15 cellular contexts compared by ENCODE assay signal in the genomic region with DNA sequence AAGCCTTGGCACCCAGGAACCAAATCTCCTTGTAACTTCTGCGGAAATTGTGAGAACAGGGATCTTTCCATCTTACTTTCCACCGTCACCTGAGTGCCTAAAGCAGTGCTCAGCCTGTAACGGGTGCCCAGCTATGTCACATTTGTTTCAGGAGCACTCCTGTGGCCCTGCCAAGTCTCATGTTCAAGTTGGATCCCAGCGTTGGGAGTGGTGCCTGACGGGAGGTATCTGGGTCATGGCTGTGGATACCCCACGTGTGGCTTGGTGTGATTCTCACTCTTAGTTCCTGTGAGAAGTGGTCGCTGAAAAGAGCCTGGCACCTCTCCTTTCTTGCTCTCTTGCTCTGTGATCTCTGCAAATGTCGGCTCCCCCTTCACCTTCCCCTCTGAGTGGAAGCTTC.
"Had no signal": no experiment of that assay in that cellular context is flagged by ENCODE, and none has a peak within 500 bp of the region (broad histone marks: within the 10 kb centered on the region; RNA-seq: fewer than 3 reads in every experiment).

No MANE protein-coding gene starts in this region.

- H3K27ac ChIP-seq: body of pancreas, left lung, right lobe of liver, VCaP had no signal

- DNase-seq: activated CD4-positive, CD25-positive, alpha-beta regulatory T cell treated with anti-CD3 and anti-CD28 coated beads, Interleukin-2, amount 50 U/mL, for 72 hours; amygdala; caudate nucleus; endodermal cell; left lung; naive B cell; right lobe of liver; spleen; stimulated activated CD4-positive, alpha-beta T cell treated with anti-CD3 and anti-CD28 coated beads, Interleukin-4, amount 100 ng/mL, for 4 hours; stimulated activated naive B cell treated with anti-CD40 and anti-IgM and Interleukin-4, amounts not matched to agents 10 μg/mL and 1 μg/mL and 100 μg/mL, for 72 hours had no signal

- H3K9me3 ChIP-seq: body of pancreas, psoas muscle, right lobe of liver, tibial artery had no signal

- H3K27me3 ChIP-seq: body of pancreas, left lung, right lobe of liver, tibial artery had no signal

- H3K4me1 ChIP-seq: body of pancreas, heart left ventricle, left lung, psoas muscle, right lobe of liver, spleen, tibial artery had no signal

- H3K36me3 ChIP-seq: heart left ventricle, left lung, right lobe of liver, spleen, tibial artery had no signal

- ATAC-seq: right lobe of liver; stimulated activated naive B cell treated with anti-CD40 and anti-IgM and Interleukin-4, amounts not matched to agents 10 μg/mL and 1 μg/mL and 100 μg/mL, for 72 hours had no signal

- H3K4me3 ChIP-seq: body of pancreas, heart left ventricle, left lung, psoas muscle, right lobe of liver, spleen, tibial artery had no signal
